In the genomic region with DNA sequence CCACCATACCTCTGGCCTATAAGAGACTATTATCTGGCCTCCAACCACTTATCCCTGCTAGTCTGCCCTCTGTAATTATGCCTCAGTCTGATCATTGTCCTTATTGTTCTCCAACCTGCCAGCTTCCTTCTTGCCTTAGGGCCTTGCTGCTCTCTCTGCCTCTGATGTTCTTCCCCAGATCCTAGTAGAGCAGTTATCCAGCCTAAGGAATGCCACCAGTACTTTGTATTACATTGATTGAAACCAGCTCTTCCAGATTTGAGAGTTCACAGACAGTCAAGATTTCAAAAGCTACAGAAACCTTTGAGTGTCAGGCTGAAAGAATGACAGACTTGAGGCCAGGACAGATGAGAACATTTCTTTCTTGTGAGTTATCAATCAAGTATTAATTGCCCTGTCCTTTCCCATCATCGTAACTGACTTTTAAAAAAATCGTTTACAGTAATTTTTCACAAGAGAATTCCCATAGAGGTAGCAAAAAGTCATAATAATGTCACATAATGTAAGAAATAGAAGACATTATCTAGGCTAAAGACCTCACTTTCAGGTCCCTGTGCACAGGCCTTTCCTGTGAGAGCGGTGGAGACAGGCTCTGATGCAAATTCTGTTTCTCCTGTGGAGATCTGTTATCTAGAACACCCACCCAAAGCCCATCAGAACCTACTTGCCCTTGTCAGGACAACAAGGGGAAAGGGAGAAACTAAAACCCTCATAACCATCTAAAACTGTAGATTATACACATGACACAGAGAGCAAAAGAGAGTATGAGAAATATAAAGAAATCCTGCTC, we compare ENCODE assay signal across 23 cellular contexts.
DNase-seq lines count a peak whose midpoint lies in the region; ATAC-seq and TF ChIP-seq lines count a peak whose summit lies in the region.
"Had no signal": no experiment of that assay in that cellular context is flagged by ENCODE, and none has a peak within 500 bp of the region (broad histone marks: within the 10 kb centered on the region; RNA-seq: fewer than 3 reads in every experiment).

No MANE protein-coding gene starts in this region.

- H3K4me3 ChIP-seq in AG10803 (ENCODE audit: low read length) (no peak overlapping the region), Karpas-422 (ENCODE audit: low read length) (peak overlapping the region; percentile 24; the same call in 1 of the 2 replicates), epithelial cell of esophagus (ENCODE audit: low read length) (no peak overlapping the region), mesodermal cell (ENCODE audit: extremely low read depth, insufficient read depth, low read length, poor library complexity, severe bottlenecking) (no peak overlapping the region), right lobe of liver (no peak overlapping the region)
- H3K4me3 ChIP-seq: adrenal gland, uterus had no signal

- H3K4me1 Mint-ChIP-seq in activated T-helper 1 cell treated with anti-CD3 and anti-CD28 coated beads, Interleukin-12 subunit alpha, Interleukin-12 subunit beta, Interleukin-2, Interleukin-4 antibody, amounts not matched to agents 30 ng/mL and 10 ng/mL and 1 ng/mL, durations not matched to agents 14 hours and 24 hours and 36 hours (ENCODE audit: low read depth): no peaks in the 10 kb centered on the region

- H3K9me3 Mint-ChIP-seq in activated T-helper 1 cell treated with anti-CD3 and anti-CD28 coated beads, Interleukin-12 subunit alpha, Interleukin-12 subunit beta, Interleukin-2, Interleukin-4 antibody, amounts not matched to agents 30 ng/mL and 10 ng/mL and 1 ng/mL, durations not matched to agents 14 hours and 24 hours and 36 hours: no peaks in the 10 kb centered on the region
- H3K9me3 Mint-ChIP-seq: T-helper 1 cell treated with Interleukin-12 subunit alpha and Interleukin-12 subunit beta and Interleukin-4 antibody, amounts not matched to agents 30 μg/mL and 1 μg/mL, for 36 hours had no signal

- H4K20me1 ChIP-seq in Karpas-422 (ENCODE audit: insufficient read depth, low read depth, low read length): no peaks in the 10 kb centered on the region

- no peak overlapping the region for H3K27ac Mint-ChIP-seq in activated T-helper 1 cell treated with anti-CD3 and anti-CD28 coated beads, Interleukin-12 subunit alpha, Interleukin-12 subunit beta, Interleukin-2, Interleukin-4 antibody, amounts not matched to agents 30 ng/mL and 10 ng/mL and 1 ng/mL, durations not matched to agents 14 hours and 24 hours and 36 hours
- H3K27ac Mint-ChIP-seq: T-helper 1 cell treated with Interleukin-12 subunit alpha and Interleukin-12 subunit beta and Interleukin-4 antibody, amounts not matched to agents 30 μg/mL and 1 μg/mL, for 36 hours had no signal

- 82% methylated on average over 2 of the region's 3 CpGs; no CpG with 5 or more reads in 1 of the 2 experiments for WGBS in mesodermal cell (ENCODE audit: insufficient coverage in 2 of 2), 2 experiments
- 77% methylated on average over 3 of the region's 3 CpGs for WGBS in right lobe of liver (ENCODE audit: insufficient coverage, low coverage, low lambda C conversion rate, missing lambda C conversion rate)

- H3K9me3 ChIP-seq in Karpas-422 (ENCODE audit: low read length) (no peaks in the 10 kb centered on the region), mesodermal cell (ENCODE audit: control insufficient read depth, low read length) (no peaks in the 10 kb centered on the region), right lobe of liver (no peaks in the 10 kb centered on the region)
- H3K9me3 ChIP-seq: adrenal gland, uterus had no signal

- no peaks in the 10 kb centered on the region for H3K36me3 Mint-ChIP-seq in activated T-helper 1 cell treated with anti-CD3 and anti-CD28 coated beads, Interleukin-12 subunit alpha, Interleukin-12 subunit beta, Interleukin-2, Interleukin-4 antibody, amounts not matched to agents 30 ng/mL and 10 ng/mL and 1 ng/mL, durations not matched to agents 14 hours and 24 hours and 36 hours (ENCODE audit: low read depth)

- TF ChIP-seq CTCF in AG10803 (conservative IDR thresholded peaks at IDR 0.05; ENCODE audit: low read length) (no peak), epithelial cell of esophagus (IDR thresholded peaks at IDR 0.05; ENCODE audit: insufficient read depth, low read depth, low read length, missing control alignments) (no peak), right lobe of liver (IDR thresholded peaks at IDR 0.05) (no peak)

- H2AFZ ChIP-seq in Karpas-422 (ENCODE audit: low read length): peak overlapping the region; percentile 83

- peak overlapping the region; percentile 89 for H3K27ac ChIP-seq in Karpas-422 (ENCODE audit: low read length)
- peak overlapping the region; percentile 97 for H3K27ac ChIP-seq in mesodermal cell (ENCODE audit: low read depth, low read length, severe bottlenecking)
- H3K27ac ChIP-seq in right lobe of liver: no peak overlapping the region
- H3K27ac ChIP-seq: adrenal gland, uterus, WERI-Rb-1 had no signal

- intact Hi-C loops in activated T-helper 1 cell treated with anti-CD3 and anti-CD28 coated beads, Interleukin-12 subunit alpha, Interleukin-12 subunit beta, Interleukin-2, Interleukin-4 antibody, amounts not matched to agents 30 ng/mL and 10 ng/mL and 1 ng/mL, durations not matched to agents 14 hours and 24 hours and 36 hours (cut with micrococcal nuclease): no loop called here
- intact Hi-C loops in right lobe of liver (cut with DNase I): no loop called here

- peak overlapping the region; percentile 61 for H3K9ac ChIP-seq in Karpas-422 (ENCODE audit: low read length)

- no peaks in the 10 kb centered on the region for H3K79me2 ChIP-seq in Karpas-422 (ENCODE audit: low read length)

- peaks cover 7% of the 10 kb centered on the region for H3K27me3 Mint-ChIP-seq in activated T-helper 1 cell treated with anti-CD3 and anti-CD28 coated beads, Interleukin-12 subunit alpha, Interleukin-12 subunit beta, Interleukin-2, Interleukin-4 antibody, amounts not matched to agents 30 ng/mL and 10 ng/mL and 1 ng/mL, durations not matched to agents 14 hours and 24 hours and 36 hours (ENCODE audit: insufficient read depth)

- ATAC-seq in right lobe of liver: no peak
- ATAC-seq in GM19351 (IDR thresholded peaks at IDR 0.05; ENCODE audit: unreplicated experiment): no peak
- ATAC-seq: left colon had no signal

- TF ChIP-seq POLR2A in right lobe of liver (IDR thresholded peaks at IDR 0.05): no peak

- no peak overlapping the region for H3K4me3 Mint-ChIP-seq in activated T-helper 1 cell treated with anti-CD3 and anti-CD28 coated beads, Interleukin-12 subunit alpha, Interleukin-12 subunit beta, Interleukin-2, Interleukin-4 antibody, amounts not matched to agents 30 ng/mL and 10 ng/mL and 1 ng/mL, durations not matched to agents 14 hours and 24 hours and 36 hours
- H3K4me3 Mint-ChIP-seq: T-helper 1 cell treated with Interleukin-12 subunit alpha and Interleukin-12 subunit beta and Interleukin-4 antibody, amounts not matched to agents 30 μg/mL and 1 μg/mL, for 36 hours had no signal

- H3K4me1 ChIP-seq in Karpas-422 (ENCODE audit: low read length) (peaks cover 86% of the 10 kb centered on the region), mesodermal cell (ENCODE audit: control insufficient read depth, insufficient read depth, low read length, poor library complexity, severe bottlenecking) (peaks cover 7% of the 10 kb centered on the region), right lobe of liver (peaks cover 0 to 2% (median 0%) of the 10 kb centered on the region in 4 donors)
- H3K4me1 ChIP-seq: adrenal gland, uterus had no signal

- H3K36me3 ChIP-seq in Karpas-422 (ENCODE audit: insufficient read depth, low read length): no peaks in the 10 kb centered on the region
- H3K36me3 ChIP-seq in mesodermal cell (ENCODE audit: control insufficient read depth, insufficient read depth, low read length): no peaks in the 10 kb centered on the region
- no peaks in the 10 kb centered on the region for H3K36me3 ChIP-seq in right lobe of liver
- H3K36me3 ChIP-seq: adrenal gland, uterus, WERI-Rb-1 had no signal

- H3K27me3 ChIP-seq in Karpas-422 (ENCODE audit: low read length): no peaks in the 10 kb centered on the region
- no peaks in the 10 kb centered on the region for H3K27me3 ChIP-seq in right lobe of liver
- H3K27me3 ChIP-seq: adrenal gland, uterus had no signal

- H3K4me2 ChIP-seq in Karpas-422 (ENCODE audit: low read depth, low read length, poor library complexity, severe bottlenecking): peak overlapping the region; percentile 35

- no peaks in the 10 kb centered on the region for H3K9me2 ChIP-seq in Karpas-422 (replicated peaks; ENCODE audit: insufficient read depth, low read length)

- DNase-seq in AG10803 (ENCODE audit: low read depth) (peak; percentile 76), Karpas-422 (peak; percentile 77), epithelial cell of esophagus (ENCODE audit: low read depth) (peak; percentile 73), NCI-H524 (lab: John Stamatoyannopoulos, UW) (no peak), right lobe of liver (no peak)
- no peak for DNase-seq in activated T-helper 1 cell treated with anti-CD3 and anti-CD28 coated beads, Interleukin-12 subunit alpha, Interleukin-12 subunit beta, Interleukin-2, Interleukin-4 antibody, amounts not matched to agents 30 ng/mL and 10 ng/mL and 1 ng/mL, durations not matched to agents 14 hours and 24 hours and 36 hours (ENCODE audit: low spot score)
- DNase-seq: activated CD4-positive, alpha-beta T cell treated with anti-CD3 and anti-CD28 coated beads, Interleukin-2, amount 50 U/mL, for 4 hours; activated gamma-delta T cell treated with Interleukin-2 at 50 U/mL for 16 hours; adrenal gland; C1 segment of cervical spinal cord; caudate nucleus; left colon; MV-4-11; NCI-H2029; NCI-H226; NCI-H82; OCI-M1; SHP77 treated with DMSO at 0.1 percent for 48 hours; uterus; WERI-Rb-1 had no signal

Comparison
In these comparisons a context has a peak if more than half of its experiments do, and no peak if none do; other contexts are left out.
1. DNase-seq: peak in AG10803 (single experiment), Karpas-422 (single experiment) and epithelial cell of esophagus (single experiment); none in NCI-H524 (0 of 2), activated T-helper 1 cell treated with anti-CD3 and anti-CD28 coated beads, Interleukin-12 subunit alpha, Interleukin-12 subunit beta, Interleukin-2, Interleukin-4 antibody, amounts not matched to agents 30 ng/mL and 10 ng/mL and 1 ng/mL, durations not matched to agents 14 hours and 24 hours and 36 hours (single experiment) and right lobe of liver (0 of 3).
2. H3K27ac ChIP-seq: peak in Karpas-422 (single experiment) and mesodermal cell (single experiment); none in right lobe of liver (0 of 3).